ENCODE assay signal across 18 cellular contexts in genomic region chr5:142561486-142562097, GRCh38.
A peak's percentile ranks its signal among the peaks of the same experiment; 100 is the strongest.
DNase-seq lines count a peak whose midpoint lies in the region; ATAC-seq and TF ChIP-seq lines count a peak whose summit lies in the region.
"Had no signal": no experiment of that assay in that cellular context is flagged by ENCODE, and none has a peak within 500 bp of the region (broad histone marks: within the 10 kb centered on the region; RNA-seq: fewer than 3 reads in every experiment).

No MANE protein-coding gene starts in this region.

- TF ChIP-seq CTCF in heart left ventricle (IDR thresholded peaks at IDR 0.05): no peak
- TF ChIP-seq CTCF in chondrocyte (IDR thresholded peaks at IDR 0.05): no peak
- TF ChIP-seq CTCF in osteoblast (IDR thresholded peaks at IDR 0.05; ENCODE audit: extremely low read depth, low read depth, low read length): no peak

- H3K79me2 ChIP-seq in osteoblast (ENCODE audit: insufficient read depth, low read length): no peaks in the 10 kb centered on the region

- 75 to 82% (median 80%) methylated on average over 7 of the region's 7 CpGs for WGBS in heart left ventricle, 4 donors
- 13 to 14% methylated on average over 7 of the region's 7 CpGs for WGBS in aorta, 2 donors

- H3K4me1 Mint-ChIP-seq in chondrocyte (ENCODE audit: low read depth): peaks cover 27% of the 10 kb centered on the region
- H3K4me1 Mint-ChIP-seq in activated T-helper 17 cell treated with anti-CD3 and anti-CD28 coated beads, Interleukin-2, amount 50 U/mL, for 72 hours: no peaks in the 10 kb centered on the region
- H3K4me1 Mint-ChIP-seq: H9 had no signal

- H3K4me1 ChIP-seq in heart left ventricle (peaks cover 0 to 2% (median 0%) of the 10 kb centered on the region in 12 donors), osteoblast (ENCODE audit: insufficient read depth, low read length) (peaks cover 16% of the 10 kb centered on the region), aorta (ENCODE audit: control insufficient read depth in 1 of 2, insufficient read depth in 2 of 2, low read length in 2 of 2) (peaks cover 3% of the 10 kb centered on the region in 2 donors)
- H3K4me1 ChIP-seq: BLaER1 had no signal

- H3K9me3 ChIP-seq in heart left ventricle (no peaks in the 10 kb centered on the region), osteoblast (ENCODE audit: low read depth, low read length) (no peaks in the 10 kb centered on the region), aorta (ENCODE audit: control insufficient read depth, low read length) (no peaks in the 10 kb centered on the region)
- H3K9me3 ChIP-seq: BLaER1 had no signal

- H3K36me3 ChIP-seq in heart left ventricle (no peaks in the 10 kb centered on the region), osteoblast (ENCODE audit: insufficient read depth, low read length) (no peaks in the 10 kb centered on the region), aorta (ENCODE audit: control insufficient read depth in 1 of 2, insufficient read depth in 2 of 2, low read length in 1 of 2) (no peaks in the 10 kb centered on the region)
- H3K36me3 ChIP-seq: BLaER1 had no signal

- peaks cover 1% of the 10 kb centered on the region for H3K36me3 Mint-ChIP-seq in chondrocyte (ENCODE audit: low read depth)
- no peaks in the 10 kb centered on the region for H3K36me3 Mint-ChIP-seq in activated T-helper 17 cell treated with anti-CD3 and anti-CD28 coated beads, Interleukin-2, amount 50 U/mL, for 72 hours (ENCODE audit: low read depth)
- H3K36me3 Mint-ChIP-seq: CD8-positive, alpha-beta T cell had no signal

- H3K4me3 ChIP-seq in heart left ventricle: no peak overlapping the region
- no peak overlapping the region for H3K4me3 ChIP-seq in osteoblast (ENCODE audit: insufficient read depth, low read length)
- no peak overlapping the region for H3K4me3 ChIP-seq in aorta (ENCODE audit: low read length in 2 of 2)
- H3K4me3 ChIP-seq: BLaER1 had no signal

- no peaks in the 10 kb centered on the region for H3K27me3 Mint-ChIP-seq in chondrocyte (ENCODE audit: low read depth)
- H3K27me3 Mint-ChIP-seq in activated T-helper 17 cell treated with anti-CD3 and anti-CD28 coated beads, Interleukin-2, amount 50 U/mL, for 72 hours: peaks cover 3% of the 10 kb centered on the region

- intact Hi-C loops in heart left ventricle (cut with DNase I) (loop anchor here in 1 of 10 donors (5.0 kb wide), 1 partner anchor 41 kb away; no protein-coding TSS in a partner anchor), Right ventricle myocardium inferior (cut with DNase I) (no loop called here), aorta (cut with DNase I) (no loop called here)

- peak overlapping the region; percentile 37 for H3K4me2 ChIP-seq in osteoblast (ENCODE audit: insufficient read depth, low read length)
- H3K4me2 ChIP-seq: BLaER1 had no signal

- H3K27me3 ChIP-seq in heart left ventricle: no peaks in the 10 kb centered on the region
- no peaks in the 10 kb centered on the region for H3K27me3 ChIP-seq in osteoblast (ENCODE audit: insufficient read depth, low read length)
- H3K27me3 ChIP-seq in aorta (ENCODE audit: control insufficient read depth in 1 of 2, insufficient read depth in 2 of 2, low read length in 1 of 2): no peaks in the 10 kb centered on the region
- H3K27me3 ChIP-seq: BLaER1 had no signal

- ATAC-seq in heart left ventricle: peak in 3 of 4 donors; percentile 46 to 62 (median 56)
- ATAC-seq in Right ventricle myocardium inferior: no peak
- no peak for ATAC-seq in aorta (ENCODE audit: low FRiP score)
- no peak for ATAC-seq in HG03439 (IDR thresholded peaks at IDR 0.05; ENCODE audit: unreplicated experiment)
- no peak for ATAC-seq in activated T-helper 17 cell treated with anti-CD3 and anti-CD28 coated beads, Interleukin-2, amount 50 U/mL, for 72 hours (replicated peaks)
- ATAC-seq: CD8-positive, alpha-beta T cell had no signal

- H3K27ac Mint-ChIP-seq in chondrocyte (ENCODE audit: unreplicated experiment): peak overlapping the region; percentile 87
- no peak overlapping the region for H3K27ac Mint-ChIP-seq in activated T-helper 17 cell treated with anti-CD3 and anti-CD28 coated beads, Interleukin-2, amount 50 U/mL, for 72 hours
- H3K27ac Mint-ChIP-seq: CD8-positive, alpha-beta T cell had no signal

- no peak for TF ChIP-seq POLR2A in heart left ventricle (IDR thresholded peaks at IDR 0.05)

- DNase-seq in heart left ventricle (no peak), Right ventricle myocardium inferior (ENCODE audit: missing footprints) (no peak), chondrocyte (ENCODE audit: low spot score) (no peak), osteoblast (ENCODE audit: insufficient read length, low spot score, missing footprints) (peak; percentile 86), aorta (no peak), NCI-H187 treated with DMSO at 0.1 percent for 48 hours (lab: John Stamatoyannopoulos, UW) (no peak)
- DNase-seq: CD8-positive, alpha-beta T cell; H9; MV-4-11; NCI-H1417; NCI-H1930; NCI-H446; NCI-H69; NK-92 treated with Interleukin-12 subunit alpha and Interleukin-12 subunit beta, amount 100 ng/mL, for 24 hours had no signal

- peaks cover 2% of the 10 kb centered on the region for H3K9me3 Mint-ChIP-seq in chondrocyte (ENCODE audit: low read depth)
- H3K9me3 Mint-ChIP-seq in activated T-helper 17 cell treated with anti-CD3 and anti-CD28 coated beads, Interleukin-2, amount 50 U/mL, for 72 hours: no peaks in the 10 kb centered on the region
- H3K9me3 Mint-ChIP-seq: CD8-positive, alpha-beta T cell; H9 had no signal

- no peak overlapping the region for H3K4me3 Mint-ChIP-seq in chondrocyte (ENCODE audit: unreplicated experiment)
- no peak overlapping the region for H3K4me3 Mint-ChIP-seq in activated T-helper 17 cell treated with anti-CD3 and anti-CD28 coated beads, Interleukin-2, amount 50 U/mL, for 72 hours
- H3K4me3 Mint-ChIP-seq: CD8-positive, alpha-beta T cell; H9 had no signal

- H2AFZ ChIP-seq in osteoblast (ENCODE audit: low read length): peak overlapping the region; percentile 40

- H4K20me1 ChIP-seq in osteoblast (ENCODE audit: insufficient read depth, low read length): no peaks in the 10 kb centered on the region
- H4K20me1 ChIP-seq: BLaER1 had no signal

- no peak overlapping the region for H3K27ac ChIP-seq in heart left ventricle
- peak overlapping the region; percentile 90 for H3K27ac ChIP-seq in osteoblast (ENCODE audit: low read depth, low read length)
- H3K27ac ChIP-seq in aorta (ENCODE audit: low read depth in 1 of 2, low read length in 2 of 2): peak overlapping the region; percentile 29 to 50
- H3K27ac ChIP-seq: 22Rv1, BLaER1 had no signal

Comparison
In these comparisons a context has a peak if more than half of its experiments do, and no peak if none do; other contexts are left out.
1. ATAC-seq: peak in heart left ventricle (3 of 4); none in Right ventricle myocardium inferior (single experiment), aorta (single experiment), HG03439 (single experiment) and activated T-helper 17 cell treated with anti-CD3 and anti-CD28 coated beads, Interleukin-2, amount 50 U/mL, for 72 hours (single experiment).
2. H3K27ac ChIP-seq: peak in osteoblast (single experiment) and aorta (2 of 2); none in heart left ventricle (0 of 12).